22 cellular contexts compared by ENCODE assay signal in the genomic region with DNA sequence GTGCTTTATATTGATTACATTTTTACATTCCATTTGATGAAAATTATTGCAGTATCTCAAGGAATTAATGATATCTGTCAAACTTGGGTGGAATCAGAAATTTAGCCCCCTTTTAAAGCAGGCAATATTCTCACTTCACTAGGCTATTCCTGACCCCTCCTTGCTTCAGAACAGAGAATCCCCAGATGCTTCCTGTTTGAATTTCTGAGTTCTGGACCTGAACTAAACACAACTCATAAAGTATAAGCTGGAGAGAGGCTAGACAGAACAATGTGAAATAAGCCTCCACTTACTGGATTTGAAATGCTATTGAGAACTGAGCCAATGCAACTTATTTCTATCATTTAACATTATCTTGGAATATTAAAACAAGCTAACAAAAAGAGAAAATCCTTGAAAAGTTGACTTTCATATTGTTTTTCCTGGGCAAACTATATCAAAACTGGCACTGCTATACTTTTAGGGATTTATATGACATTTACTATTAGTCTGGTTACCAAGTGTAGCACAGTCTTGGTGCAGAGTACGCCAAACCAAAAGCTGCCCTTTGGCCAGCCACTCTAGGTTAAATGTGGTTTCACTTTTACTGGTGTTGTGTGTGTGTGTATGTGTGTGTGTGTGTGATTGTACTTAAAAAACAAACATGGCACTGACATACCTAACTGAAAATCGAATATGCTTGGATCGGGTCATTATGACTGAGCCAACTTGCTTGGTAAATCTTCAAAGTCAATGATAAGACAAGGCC. TPM values are rescaled to one million over a fixed set of nuclear protein-coding genes. Genes with fewer than 3 reads are reported as not detected.
A peak's percentile ranks its signal among the peaks of the same experiment; 100 is the strongest.
DNase-seq lines count a peak whose midpoint lies in the region; ATAC-seq, FAIRE-seq and TF ChIP-seq lines count a peak whose summit lies in the region.
"Had no signal": no experiment of that assay in that cellular context is flagged by ENCODE, and none has a peak within 500 bp of the region (broad histone marks: within the 10 kb centered on the region; RNA-seq: fewer than 3 reads in every experiment).

No MANE protein-coding gene starts in this region.

- H3K27ac ChIP-seq in right cardiac atrium (ENCODE audit: low read length) (no peak overlapping the region), endothelial cell of umbilical vein (ENCODE audit: insufficient read depth, low read depth, low read length) (no peak overlapping the region)
- H3K27ac ChIP-seq: PC-9 had no signal

- no peak for TF ChIP-seq CTCF in endothelial cell of umbilical vein (IDR thresholded peaks at IDR 0.05; ENCODE audit: extremely low read depth in 1 of 2, insufficient read depth in 1 of 2, low read depth in 1 of 2, low read length in 2 of 2)
- TF ChIP-seq CTCF in mucosa of descending colon (IDR thresholded peaks at IDR 0.05) = no peak

- CTCF ChIA-PET in endothelial cell of umbilical vein (lab: Charles Lee) = interaction anchor here (0.7 to 1.8 kb wide), 6 partner anchors 14 to 517 kb away, joined by 3 to 7 read pairs (median 4); no protein-coding TSS in a partner anchor

- WGBS in right cardiac atrium = 74% methylated on average over 3 of the region's 3 CpGs

- intact Hi-C loops in left ventricle myocardium superior (cut with micrococcal nuclease) = no loop called here
- intact Hi-C loops in right cardiac atrium (cut with DNase I) = no loop called here
- intact Hi-C loops in endothelial cell of umbilical vein (cut with micrococcal nuclease) = no loop called here
- intact Hi-C loops in mucosa of descending colon (cut with DNase I, micrococcal nuclease) = no loop called here

- no peaks in the 10 kb centered on the region for H4K20me1 ChIP-seq in endothelial cell of umbilical vein (replicated peaks; ENCODE audit: control insufficient read depth, extremely low read depth, insufficient read depth, low read length)

- H3K4me1 ChIP-seq in right cardiac atrium (ENCODE audit: control insufficient read depth, insufficient read depth, low read length) (no peaks in the 10 kb centered on the region), endothelial cell of umbilical vein (ENCODE audit: control insufficient read depth, extremely low read depth, insufficient read depth, low read length) (no peaks in the 10 kb centered on the region), mucosa of descending colon (ENCODE audit: low read depth) (no peaks in the 10 kb centered on the region), HAP-1 (no peaks in the 10 kb centered on the region)
- H3K4me1 ChIP-seq: Caco-2 had no signal

- peak; percentile 39 for ATAC-seq in left ventricle myocardium superior
- ATAC-seq in right cardiac atrium = no peak
- ATAC-seq in mucosa of descending colon = peak; percentile 63

- no peaks in the 10 kb centered on the region for H3K9me1 ChIP-seq in endothelial cell of umbilical vein (replicated peaks; ENCODE audit: control insufficient read depth, extremely low read depth, insufficient read depth, low read length)

- DNase-seq in left ventricle myocardium superior (no peak), right cardiac atrium (no peak), endothelial cell of umbilical vein (ENCODE audit: low read depth, low spot score) (peak; percentile 69), mucosa of descending colon (peak in 1 of 3 donors; percentile 30), NCI-H1105 treated with DMSO at 0.1 percent for 48 hours (lab: John Stamatoyannopoulos, UW) (no peak), HAP-1 (ENCODE audit: low spot score in 2 of 2) (no peak), NCI-H2081 (lab: John Stamatoyannopoulos, UW) (no peak)
- no peak for DNase-seq in stimulated activated CD4-positive, alpha-beta T cell treated with anti-CD3 and anti-CD28 coated beads, Interleukin-4, amount 100 ng/mL, for 24 hours
- DNase-seq: Caco-2; CD4-positive, alpha-beta T cell; DMS153; EL; KBM-7; MV-4-11; NCI-H187; NCI-H226; NCI-H524 treated with DMSO at 0.1 percent for 48 hours; PC-9 had no signal

- no peak overlapping the region for H3K9ac ChIP-seq in endothelial cell of umbilical vein (replicated peaks; ENCODE audit: extremely low read depth, insufficient read depth, low read length)

- no peak for TF ChIP-seq POLR2A in endothelial cell of umbilical vein (IDR thresholded peaks at IDR 0.05; ENCODE audit: low read depth, low read length)

- no peak overlapping the region for H3K4me2 ChIP-seq in endothelial cell of umbilical vein (ENCODE audit: insufficient read depth, low read length)
- H3K4me2 ChIP-seq: PC-9 had no signal

- no peak overlapping the region for H2AFZ ChIP-seq in endothelial cell of umbilical vein (ENCODE audit: low read depth, low read length)
- H2AFZ ChIP-seq: PC-9 had no signal

- no TSS peak for BruUV-seq in endothelial cell of umbilical vein (replicated peaks; lab: Mats Ljungman, UMichigan)

- H3K9me3 ChIP-seq in right cardiac atrium (ENCODE audit: control insufficient read depth, low read length) = peaks cover 4% of the 10 kb centered on the region
- H3K9me3 ChIP-seq in endothelial cell of umbilical vein (replicated peaks; ENCODE audit: control insufficient read depth, insufficient read depth, low read length) = peaks cover 3% of the 10 kb centered on the region
- H3K9me3 ChIP-seq in mucosa of descending colon = peaks cover 9% of the 10 kb centered on the region
- H3K9me3 ChIP-seq in HAP-1 = peaks cover 3% of the 10 kb centered on the region; the same call in 1 of the 2 replicates

- peak; percentile 54 for FAIRE-seq in endothelial cell of umbilical vein (lab: Jason Lieb, UNC)
- FAIRE-seq: GM12891, GM18507 had no signal

- dilution Hi-C loops in endothelial cell of umbilical vein (cut with MboI; ENCODE audit: extremely low pct_ligation_motif_present, low sequenced_read_pairs) = no loop called here

- H3K36me3 ChIP-seq in endothelial cell of umbilical vein (ENCODE audit: control insufficient read depth in 2 of 2, extremely low read depth in 1 of 2, insufficient read depth in 2 of 2, low read length in 2 of 2) (no peaks in the 10 kb centered on the region), mucosa of descending colon (ENCODE audit: low read depth) (no peaks in the 10 kb centered on the region), HAP-1 (replicated peaks) (no peaks in the 10 kb centered on the region)

- no peaks in the 10 kb centered on the region for H3K27me3 ChIP-seq in right cardiac atrium (ENCODE audit: control insufficient read depth, insufficient read depth)
- no peaks in the 10 kb centered on the region for H3K27me3 ChIP-seq in endothelial cell of umbilical vein (ENCODE audit: control insufficient read depth in 2 of 2, insufficient read depth in 2 of 2, low read length in 2 of 2)
- H3K27me3 ChIP-seq in HAP-1 (ENCODE audit: low read depth) = no peaks in the 10 kb centered on the region

- H3K4me3 ChIP-seq in right cardiac atrium (ENCODE audit: low read length) (no peak overlapping the region), endothelial cell of umbilical vein (replicated peaks in 1 of 3; ENCODE audit: insufficient read depth in 1 of 3, low read depth in 1 of 3, low read length in 3 of 3) (no peak overlapping the region), mucosa of descending colon (no peak overlapping the region), HAP-1 (no peak overlapping the region)
- H3K4me3 ChIP-seq: PC-9 had no signal

- no peaks in the 10 kb centered on the region for H3K79me2 ChIP-seq in endothelial cell of umbilical vein (ENCODE audit: control insufficient read depth, insufficient read depth, low read length)

- POLR2A ChIA-PET in endothelial cell of umbilical vein (lab: Charles Lee) = no interaction called here

- in situ Hi-C loops in HAP-1 (cut with MboI; ENCODE audit: low sequenced_read_pairs) = no loop called here

TF ChIP-seq in endothelial cell of umbilical vein, 7 proteins besides CTCF, POLR2A, EP300 and RAD21:
- TF ChIP-seq JUN (IDR thresholded peaks at IDR 0.05; ENCODE audit: borderline replicate concordance, insufficient read depth, insufficient read length, low read depth) (no peak), FOS (IDR thresholded peaks at IDR 0.05; ENCODE audit: borderline replicate concordance, insufficient read depth, low read length) (no peak)

RNA-seq across cellular contexts. Expression of a gene that starts 19.0 kb away (rescaled TPM):
- total RNA-seq in left ventricle myocardium superior = 0.32 TPM
- total RNA-seq in right cardiac atrium = under 1 TPM in 1 of 4 donors, not detected in 3; 0.15 TPM
- 0.29 TPM for polyA plus RNA-seq in right cardiac atrium
- total RNA-seq in endothelial cell of umbilical vein = 0.40 and 1.2 TPM in 2 replicates
- polyA plus RNA-seq in endothelial cell of umbilical vein = 0.14 and 0.23 TPM in 2 replicates
- 0.14 and 0.17 TPM in 2 replicates for polyA plus RNA-seq in endothelial cell of umbilical vein (2011; cell fraction: cytosol; rRNA removed)
- polyA plus RNA-seq in endothelial cell of umbilical vein (2011; cell fraction: nucleus; rRNA removed) = 0.24 and 0.35 TPM in 2 replicates
- 1.8 and 2.8 TPM in 2 replicates for polyA plus RNA-seq in endothelial cell of umbilical vein (2012)
- polyA minus RNA-seq in endothelial cell of umbilical vein = 0.62 and 0.85 TPM in 2 replicates
- not detected for polyA minus RNA-seq in endothelial cell of umbilical vein (2011; cell fraction: cytosol; rRNA and poly(A)+ RNA removed)
- polyA minus RNA-seq in endothelial cell of umbilical vein (2011; cell fraction: nucleus; rRNA and poly(A)+ RNA removed) = 1.9 and 4.1 TPM in 2 replicates
- total RNA-seq in mucosa of descending colon = 1 to 10 TPM in 2 of 3 donors, under 1 TPM in 1; 0.89 to 3.0 (median 1.3) TPM
- total RNA-seq: A172; CD4-positive, alpha-beta T cell; PC-9 had no signal
- polyA plus RNA-seq: BJ had no signal

Comparison
In these comparisons a context has a peak if more than half of its experiments do, and no peak if none do; other contexts are left out.
1. ATAC-seq: peak in left ventricle myocardium superior (single experiment) and mucosa of descending colon (single experiment); none in right cardiac atrium (0 of 2).